Comparison of ENCODE assay signal across 1 cellular context in genomic region chr5:178212241-178213002, GRCh38.
A peak's percentile ranks its signal among the peaks of the same experiment; 100 is the strongest.
TF ChIP-seq lines count a peak whose summit lies in the region.

No MANE protein-coding gene starts in this region.

TF ChIP-seq in endothelial cell of umbilical vein, 7 proteins besides CTCF, POLR2A, EP300 and RAD21:
- no peak for TF ChIP-seq JUN (IDR thresholded peaks at IDR 0.05; ENCODE audit: borderline replicate concordance, insufficient read depth, insufficient read length, low read depth)
- TF ChIP-seq POLR2AphosphoS5 (IDR thresholded peaks at IDR 0.05; ENCODE audit: insufficient read depth, low read depth, low read length): peak; percentile 37
